1 cellular context compared by ENCODE assay signal in genomic region chr20:12925863-12926547, GRCh38.
TF ChIP-seq lines count a peak whose summit lies in the region.

No MANE protein-coding gene starts in this region.

TF ChIP-seq in IMR-90, 13 proteins besides CTCF, POLR2A, EP300 and RAD21:
- no peak for TF ChIP-seq MAFK (IDR thresholded peaks at IDR 0.05; ENCODE audit: low read depth, low read length)
- no peak for TF ChIP-seq USF2 (IDR thresholded peaks at IDR 0.05; ENCODE audit: low read depth, low read length)
- no peak for TF ChIP-seq ELK1 (IDR thresholded peaks at IDR 0.05; ENCODE audit: borderline replicate concordance, low read depth, low read length)
- no peak for TF ChIP-seq MAZ (IDR thresholded peaks at IDR 0.05; ENCODE audit: borderline replicate concordance, low read depth, low read length)
- TF ChIP-seq MXI1 (IDR thresholded peaks at IDR 0.05; ENCODE audit: borderline replicate concordance, low read depth, low read length) = no peak
- no peak for TF ChIP-seq CHD1 (IDR thresholded peaks at IDR 0.05; ENCODE audit: low read depth, low read length)
- TF ChIP-seq SMC3 (IDR thresholded peaks at IDR 0.05; ENCODE audit: low read depth, low read length) = no peak
